Comparison of ENCODE assay signal across 18 cellular contexts in the genomic region with DNA sequence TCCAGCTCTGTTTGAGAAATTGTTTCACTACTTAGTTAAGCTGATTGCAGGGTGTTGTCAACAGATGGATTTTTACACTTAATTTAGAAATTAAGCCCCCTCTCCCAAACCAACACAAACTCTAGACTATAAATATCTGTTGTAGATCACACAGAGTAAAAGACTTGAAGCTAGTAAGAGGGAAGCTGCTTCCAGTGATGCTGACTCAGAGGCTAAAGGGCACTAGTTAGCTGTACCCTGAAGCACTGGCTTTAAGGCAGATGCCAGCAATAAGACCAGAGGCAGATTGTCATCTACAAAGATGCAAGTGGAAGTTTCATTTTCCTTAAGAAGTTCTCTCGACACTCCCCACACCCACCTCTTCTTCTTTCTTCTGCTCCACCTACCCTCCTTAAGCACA.
DNase-seq lines count a peak whose midpoint lies in the region; ATAC-seq and TF ChIP-seq lines count a peak whose summit lies in the region.
"Had no signal": no experiment of that assay in that cellular context is flagged by ENCODE, and none has a peak within 500 bp of the region (broad histone marks: within the 10 kb centered on the region; RNA-seq: fewer than 3 reads in every experiment).

No MANE protein-coding gene starts in this region.

- DNase-seq in AG09309 (ENCODE audit: low read depth) (peak; percentile 29), LHCN-M2 (ENCODE audit: low read depth) (peak; percentile 74), brain microvascular endothelial cell (peak; percentile 63), left lung (no peak), NAMALWA (ENCODE audit: low spot score) (no peak), SKM-1 (lab: John Stamatoyannopoulos, UW; ENCODE audit: unreplicated experiment) (no peak), GDM1 (lab: John Stamatoyannopoulos, UW) (no peak)
- DNase-seq in naive thymus-derived CD4-positive, alpha-beta T cell = no peak
- DNase-seq: effector memory CD4-positive, alpha-beta T cell; hypothalamus; stimulated activated CD4-positive, alpha-beta T cell treated with anti-CD3 and anti-CD28 coated beads, Interleukin-4, amount 100 ng/mL, for 4 hours; stimulated activated naive CD8-positive, alpha-beta T cell treated with anti-CD3 and anti-CD28 coated beads, Interleukin-15, Interleukin-2, amounts not matched to agents 100 U/mL and 50 U/mL, for 24 hours; T-helper 9 cell had no signal

- intact Hi-C loops in left lung (cut with DNase I) = no loop called here
- intact Hi-C loops in naive thymus-derived CD4-positive, alpha-beta T cell (cut with micrococcal nuclease) = no loop called here

- peak; percentile 23 for ATAC-seq in left lung
- no peak for ATAC-seq in naive thymus-derived CD4-positive, alpha-beta T cell
- ATAC-seq: stimulated activated naive CD8-positive, alpha-beta T cell treated with anti-CD3 and anti-CD28 coated beads, Interleukin-15, Interleukin-2, amounts not matched to agents 100 U/mL and 50 U/mL, for 24 hours had no signal

- H3K4me3 ChIP-seq in AG09309 (ENCODE audit: control insufficient read depth, low read depth, low read length) = no peak overlapping the region
- H3K4me3 ChIP-seq in brain microvascular endothelial cell (ENCODE audit: low read depth, low read length) = no peak overlapping the region
- H3K4me3 ChIP-seq in left lung = no peak overlapping the region
- H3K4me3 ChIP-seq in naive thymus-derived CD4-positive, alpha-beta T cell (ENCODE audit: low read length) = no peak overlapping the region

- H3K9me3 ChIP-seq in left lung = peaks cover 0 to 7% of the 10 kb centered on the region in 2 donors
- peaks cover 0 to 3% (median 0%) of the 10 kb centered on the region in 3 experiments for H3K9me3 ChIP-seq in naive thymus-derived CD4-positive, alpha-beta T cell (ENCODE audit: control insufficient read depth in 2 of 3, low read length in 3 of 3)

- in situ Hi-C loops in brain microvascular endothelial cell (cut with HindIII; ENCODE audit: low pct_ligation_motif_present, low sequenced_read_pairs) = no loop called here

- H3K27ac ChIP-seq in brain microvascular endothelial cell (no peak overlapping the region), left lung (no peak overlapping the region)
- H3K27ac ChIP-seq in naive thymus-derived CD4-positive, alpha-beta T cell (ENCODE audit: low read depth, low read length) = no peak overlapping the region
- H3K27ac ChIP-seq: C4-2B, KMS-11 had no signal

- POLR2A ChIA-PET in naive thymus-derived CD4-positive, alpha-beta T cell (lab: Charles Lee) = no interaction called here

- H3K4me1 Mint-ChIP-seq in naive thymus-derived CD4-positive, alpha-beta T cell = peaks cover 0 to 3% (median 0%) of the 10 kb centered on the region in 7 donors
- H3K4me1 Mint-ChIP-seq: memory B cell had no signal

- CTCF ChIA-PET in naive thymus-derived CD4-positive, alpha-beta T cell (lab: Charles Lee) = no interaction called here

- H3K27me3 ChIP-seq in brain microvascular endothelial cell (replicated peaks) (no peaks in the 10 kb centered on the region), left lung (no peaks in the 10 kb centered on the region)
- no peaks in the 10 kb centered on the region for H3K27me3 ChIP-seq in naive thymus-derived CD4-positive, alpha-beta T cell (ENCODE audit: control insufficient read depth in 2 of 2, insufficient read depth in 2 of 2, low read length in 2 of 2)

- H3K36me3 ChIP-seq in brain microvascular endothelial cell (replicated peaks) (peaks cover 5% of the 10 kb centered on the region), left lung (peaks cover 0 to 26% of the 10 kb centered on the region in 2 donors)
- H3K36me3 ChIP-seq in naive thymus-derived CD4-positive, alpha-beta T cell (ENCODE audit: control insufficient read depth in 2 of 3, insufficient read depth in 3 of 3, low read length in 3 of 3) = peaks cover 9 to 14% (median 12%) of the 10 kb centered on the region in 3 experiments

- H3K36me3 Mint-ChIP-seq in naive thymus-derived CD4-positive, alpha-beta T cell = peaks cover 26 to 55% (median 48%) of the 10 kb centered on the region in 5 donors

- no peak overlapping the region for H3K27ac Mint-ChIP-seq in naive thymus-derived CD4-positive, alpha-beta T cell
- H3K27ac Mint-ChIP-seq: activated naive CD8-positive, alpha-beta T cell; memory B cell; progenitor cell of endocrine pancreas had no signal

- no peak for TF ChIP-seq CTCF in AG09309 (IDR thresholded peaks at IDR 0.05; ENCODE audit: control insufficient read depth, insufficient read depth, low read depth, low read length, missing control alignments)
- TF ChIP-seq CTCF in brain microvascular endothelial cell (IDR thresholded peaks at IDR 0.05; ENCODE audit: low read depth, low read length, missing control alignments) = no peak
- TF ChIP-seq CTCF in left lung (IDR thresholded peaks at IDR 0.05) = no peak

- no peaks in the 10 kb centered on the region for H3K4me1 ChIP-seq in left lung
- H3K4me1 ChIP-seq in naive thymus-derived CD4-positive, alpha-beta T cell (ENCODE audit: control insufficient read depth in 2 of 2, insufficient read depth in 2 of 2, low read length in 2 of 2) = no peaks in the 10 kb centered on the region

- peaks cover 6 to 18% (median 12%) of the 10 kb centered on the region in 11 donors for H3K9me3 Mint-ChIP-seq in naive thymus-derived CD4-positive, alpha-beta T cell

- no peak overlapping the region for H3K4me3 Mint-ChIP-seq in naive thymus-derived CD4-positive, alpha-beta T cell
- H3K4me3 Mint-ChIP-seq: activated naive CD8-positive, alpha-beta T cell; memory B cell had no signal

- H3K27me3 Mint-ChIP-seq in naive thymus-derived CD4-positive, alpha-beta T cell = no peaks in the 10 kb centered on the region
- H3K27me3 Mint-ChIP-seq: activated naive CD8-positive, alpha-beta T cell; memory B cell; progenitor cell of endocrine pancreas had no signal

Comparison
In these comparisons a context has a peak if more than half of its experiments do, and no peak if none do; other contexts are left out.
1. DNase-seq: peak in AG09309 (single experiment), LHCN-M2 (single experiment) and brain microvascular endothelial cell (single experiment); none in left lung (0 of 2), NAMALWA (single experiment), SKM-1 (single experiment), GDM1 (single experiment) and naive thymus-derived CD4-positive, alpha-beta T cell (0 of 9).